ENCODE assay signal across 14 cellular contexts in the genomic region with DNA sequence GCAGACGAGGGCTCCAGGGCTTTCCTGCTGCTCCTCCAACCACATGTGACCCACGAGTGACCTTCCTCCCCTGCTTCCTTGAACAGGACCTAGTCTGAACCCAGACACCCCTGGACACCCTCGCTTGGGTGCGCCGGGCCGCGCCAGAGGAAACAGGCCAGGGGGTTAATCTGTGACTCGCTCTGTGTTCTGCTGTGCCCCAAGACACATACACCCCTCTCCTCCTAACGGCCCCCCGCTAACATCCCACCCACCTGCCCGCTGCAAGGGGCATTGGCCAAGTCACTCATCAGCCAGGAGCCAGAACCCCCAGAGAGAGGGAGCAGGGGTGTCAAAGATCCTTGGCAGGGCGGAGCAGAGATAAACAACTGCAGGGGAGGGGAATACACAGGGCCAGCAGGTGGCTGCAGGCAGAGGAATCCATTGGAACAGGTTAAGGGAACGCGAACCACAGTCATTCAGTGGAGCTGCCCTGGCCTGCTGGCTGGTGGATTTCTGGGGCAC. TPM values are rescaled to one million over a fixed set of nuclear protein-coding genes. Genes with fewer than 3 reads are reported as not detected.
DNase-seq lines count a peak whose midpoint lies in the region; ATAC-seq and TF ChIP-seq lines count a peak whose summit lies in the region.
"Had no signal": no experiment of that assay in that cellular context is flagged by ENCODE, and none has a peak within 500 bp of the region (broad histone marks: within the 10 kb centered on the region; RNA-seq: fewer than 3 reads in every experiment).

No MANE protein-coding gene starts in this region.

- H4K20me1 ChIP-seq in SK-N-SH (ENCODE audit: insufficient read depth), result peaks cover 87% of the 10 kb centered on the region

- TF ChIP-seq CTCF in SK-N-SH (IDR thresholded peaks at IDR 0.05) (no peak), thoracic aorta (IDR thresholded peaks at IDR 0.05) (no peak), glutamatergic neuron (IDR thresholded peaks at IDR 0.05; ENCODE audit: partially characterized antibody, unreplicated experiment) (no peak)

- no peak for TF ChIP-seq EP300 in SK-N-SH (IDR thresholded peaks at IDR 0.05; ENCODE audit: borderline replicate concordance in 1 of 2, low read depth in 1 of 2, low read length in 1 of 2)

- H3K36me3 ChIP-seq in SK-N-SH (replicated peaks in 1 of 2; ENCODE audit: control insufficient read depth in 1 of 2, insufficient read depth in 2 of 2, low read length in 1 of 2) (peaks cover 0 to 22% of the 10 kb centered on the region in 2 experiments), thoracic aorta (no peaks in the 10 kb centered on the region)

- DNase-seq in SK-N-SH, result peak; percentile 51
- DNase-seq in glomerular visceral epithelial cell (ENCODE audit: extremely low spot score), result peak; percentile 93
- peak; percentile 86 for DNase-seq in mesenteric fat pad (ENCODE audit: low spot score)
- DNase-seq in thoracic aorta (ENCODE audit: low spot score), result no peak
- DNase-seq in stimulated activated naive CD8-positive, alpha-beta T cell treated with anti-CD3 and anti-CD28 coated beads, Interleukin-15, amount 100 ng/mL, for 72 hours, result no peak
- DNase-seq in ureter (ENCODE audit: low spot score), result no peak
- no peak for DNase-seq in NCI-H748 treated with DMSO at 0.1 percent for 48 hours (lab: John Stamatoyannopoulos, UW)
- DNase-seq in glutamatergic neuron, result no peak
- DNase-seq: HCEC 1CT, hippocampal formation had no signal

- H3K4me1 ChIP-seq in SK-N-SH (ENCODE audit: control insufficient read depth in 1 of 2, insufficient read depth in 2 of 2, low read depth in 1 of 2, low read length in 1 of 2), result peaks cover 12 to 36% of the 10 kb centered on the region in 2 experiments; a peak in 2 of 4 replicates
- H3K4me1 ChIP-seq in thoracic aorta (ENCODE audit: control insufficient read depth in 1 of 2, low read depth in 2 of 2), result peaks cover 27 to 65% of the 10 kb centered on the region in 2 donors

- no peak overlapping the region for H3K4me3 Mint-ChIP-seq in stimulated activated naive CD8-positive, alpha-beta T cell treated with anti-CD3 and anti-CD28 coated beads, Interleukin-15, amount 100 ng/mL, for 72 hours
- H3K4me3 Mint-ChIP-seq in glutamatergic neuron (ENCODE audit: unreplicated experiment), result no peak overlapping the region
- H3K4me3 Mint-ChIP-seq: dendritic cell treated with granulocyte-macrophage colony-stimulating factor and Interleukin-4, amounts not matched to agents 40 ng/mL and 50 ng/mL, for 4 days; neural crest cell had no signal

- CTCF ChIA-PET in SK-N-SH (lab: Yijun Ruan, JAX), result interaction anchor here (0.7 to 3.6 kb wide), 6 partner anchors 18 to 313 kb away, joined by 3 to 12 read pairs (median 4); no protein-coding TSS in a partner anchor

- no peaks in the 10 kb centered on the region for H3K27me3 ChIP-seq in SK-N-SH (ENCODE audit: insufficient read depth)
- H3K27me3 ChIP-seq in thoracic aorta (replicated peaks; ENCODE audit: insufficient read depth), result no peaks in the 10 kb centered on the region

- peaks cover 18% of the 10 kb centered on the region for H3K27me3 Mint-ChIP-seq in stimulated activated naive CD8-positive, alpha-beta T cell treated with anti-CD3 and anti-CD28 coated beads, Interleukin-15, amount 100 ng/mL, for 72 hours
- peaks cover 3% of the 10 kb centered on the region for H3K27me3 Mint-ChIP-seq in glutamatergic neuron (ENCODE audit: unreplicated experiment)

- H3K4me3 ChIP-seq in SK-N-SH (ENCODE audit: low read depth in 2 of 2, low read length in 1 of 2), result no peak overlapping the region
- no peak overlapping the region for H3K4me3 ChIP-seq in thoracic aorta
- H3K4me3 ChIP-seq: K562 had no signal

- H3K9me3 Mint-ChIP-seq in stimulated activated naive CD8-positive, alpha-beta T cell treated with anti-CD3 and anti-CD28 coated beads, Interleukin-15, amount 100 ng/mL, for 72 hours, result peaks cover 0 to 2% of the 10 kb centered on the region in 2 donors
- no peaks in the 10 kb centered on the region for H3K9me3 Mint-ChIP-seq in glutamatergic neuron (ENCODE audit: unreplicated experiment)
- H3K9me3 Mint-ChIP-seq: activated T-helper 2 cell treated with anti-CD3 and anti-CD28 coated beads, Interferon-gamma antibody, Interleukin-2, Interleukin-4, amounts not matched to agents 10 μg/mL and 5 μg/mL and 100 μg/mL, durations not matched to agents 14 hours and 24 hours and 36 hours; dendritic cell treated with granulocyte-macrophage colony-stimulating factor and Interleukin-4, amounts not matched to agents 40 ng/mL and 50 ng/mL, for 4 days; neural crest cell had no signal

- H3K79me2 ChIP-seq in SK-N-SH (ENCODE audit: insufficient read depth), result peaks cover 77% of the 10 kb centered on the region

- 91% methylated on average over 14 of the region's 14 CpGs for WGBS in SK-N-SH (ENCODE audit: low lambda C conversion rate)

- H3F3A ChIP-seq in SK-N-SH (replicated peaks; ENCODE audit: insufficient read depth), result peaks cover 7% of the 10 kb centered on the region

- no peaks in the 10 kb centered on the region for H3K36me3 Mint-ChIP-seq in glutamatergic neuron (ENCODE audit: unreplicated experiment)

- H3K9me3 ChIP-seq in SK-N-SH, result no peaks in the 10 kb centered on the region
- H3K9me3 ChIP-seq in thoracic aorta, result no peaks in the 10 kb centered on the region

- POLR2A ChIA-PET in SK-N-SH (lab: Yijun Ruan, JAX), result no interaction called here

- no peak overlapping the region for H3K9ac ChIP-seq in SK-N-SH

- no peak for TF ChIP-seq RAD21 in SK-N-SH (IDR thresholded peaks at IDR 0.05; ENCODE audit: low read length)

- H3K27ac Mint-ChIP-seq in stimulated activated naive CD8-positive, alpha-beta T cell treated with anti-CD3 and anti-CD28 coated beads, Interleukin-15, amount 100 ng/mL, for 72 hours, result no peak overlapping the region
- no peak overlapping the region for H3K27ac Mint-ChIP-seq in glutamatergic neuron (ENCODE audit: unreplicated experiment)
- H3K27ac Mint-ChIP-seq: activated T-helper 2 cell treated with anti-CD3 and anti-CD28 coated beads, Interferon-gamma antibody, Interleukin-2, Interleukin-4, amounts not matched to agents 10 μg/mL and 5 μg/mL and 100 μg/mL, durations not matched to agents 14 hours and 24 hours and 36 hours; dendritic cell treated with granulocyte-macrophage colony-stimulating factor and Interleukin-4, amounts not matched to agents 40 ng/mL and 50 ng/mL, for 4 days had no signal

- no peak overlapping the region for H3K4me2 ChIP-seq in SK-N-SH

- no peak overlapping the region for H2AFZ ChIP-seq in SK-N-SH (ENCODE audit: low read depth)

- no peaks in the 10 kb centered on the region for H3K9me2 ChIP-seq in SK-N-SH

- ATAC-seq in thoracic aorta (ENCODE audit: insufficient number of reproducible peaks, low FRiP score, low read depth), result no peak
- no peak for ATAC-seq in stimulated activated naive CD8-positive, alpha-beta T cell treated with anti-CD3 and anti-CD28 coated beads, Interleukin-15, amount 100 ng/mL, for 72 hours
- ATAC-seq: K562 had no signal

- no peaks in the 10 kb centered on the region for H3K4me1 Mint-ChIP-seq in stimulated activated naive CD8-positive, alpha-beta T cell treated with anti-CD3 and anti-CD28 coated beads, Interleukin-15, amount 100 ng/mL, for 72 hours
- peaks cover 6% of the 10 kb centered on the region for H3K4me1 Mint-ChIP-seq in glutamatergic neuron (ENCODE audit: low read depth, unreplicated experiment)

- H3K27ac ChIP-seq in SK-N-SH (ENCODE audit: low read depth in 2 of 2, low read length in 1 of 2) (peak overlapping the region in 1 of 2 experiments; percentile 11; a peak in 1 of 4 replicates), thoracic aorta (peak overlapping the region; percentile 54 to 71)

TF ChIP-seq in SK-N-SH, 30 proteins besides CTCF, POLR2A, EP300 and RAD21 (continues in another document):
- no peak for TF ChIP-seq FOSL2 (IDR thresholded peaks at IDR 0.05; ENCODE audit: borderline replicate concordance, low read depth)
- no peak for TF ChIP-seq CHD2 (IDR thresholded peaks at IDR 0.05; ENCODE audit: low read length, partially characterized antibody)
- no peak for TF ChIP-seq NFIC (IDR thresholded peaks at IDR 0.05; ENCODE audit: borderline replicate concordance)
- no peak for TF ChIP-seq FOXJ3 (CRISPR knock-in tag; IDR thresholded peaks at IDR 0.05)
- TF ChIP-seq SMC3 (IDR thresholded peaks at IDR 0.05; ENCODE audit: low read depth, low read length), result no peak
- TF ChIP-seq GATA2 (CRISPR knock-in tag; IDR thresholded peaks at IDR 0.05), result no peak
- TF ChIP-seq, protein P1, sequence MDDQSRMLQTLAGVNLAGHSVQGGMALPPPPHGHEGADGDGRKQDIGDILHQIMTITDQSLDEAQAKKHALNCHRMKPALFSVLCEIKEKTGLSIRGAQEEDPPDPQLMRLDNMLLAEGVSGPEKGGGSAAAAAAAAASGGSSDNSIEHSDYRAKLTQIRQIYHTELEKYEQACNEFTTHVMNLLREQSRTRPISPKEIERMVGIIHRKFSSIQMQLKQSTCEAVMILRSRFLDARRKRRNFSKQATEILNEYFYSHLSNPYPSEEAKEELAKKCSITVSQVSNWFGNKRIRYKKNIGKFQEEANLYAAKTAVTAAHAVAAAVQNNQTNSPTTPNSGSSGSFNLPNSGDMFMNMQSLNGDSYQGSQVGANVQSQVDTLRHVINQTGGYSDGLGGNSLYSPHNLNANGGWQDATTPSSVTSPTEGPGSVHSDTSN (IDR thresholded peaks at IDR 0.05), result no peak
- TF ChIP-seq SIN3A (IDR thresholded peaks at IDR 0.05; ENCODE audit: borderline replicate concordance, low read depth, low read length), result no peak
- no peak for TF ChIP-seq RXRA (IDR thresholded peaks at IDR 0.05; ENCODE audit: borderline replicate concordance, low read depth)
- TF ChIP-seq USF1 (IDR thresholded peaks at IDR 0.05; ENCODE audit: borderline replicate concordance, low read depth), result no peak

RNA-seq across cellular contexts. Expression of gene TNS1, which starts 38.1 kb away (rescaled TPM):
- 10.5 and 12.1 TPM in 2 replicates for polyA plus RNA-seq in SK-N-SH (2012; rRNA removed)
- polyA plus RNA-seq in SK-N-SH (2012; cell fraction: cytosol; rRNA removed), result 7.1 and 10.2 TPM in 2 replicates
- 34.1 and 40.8 TPM in 2 replicates for polyA plus RNA-seq in SK-N-SH (2012; cell fraction: nucleus; rRNA removed)
- total RNA-seq in mesenteric fat pad, result 449 TPM
- 1,000 to 10,000 TPM; 1,836 to 2,296 TPM for total RNA-seq in thoracic aorta
- total RNA-seq in ureter, result 581 TPM
- 3.2 TPM for total RNA-seq in glutamatergic neuron (ENCODE audit: unreplicated experiment)

Comparison
In these comparisons a context has a peak if more than half of its experiments do, and no peak if none do; other contexts are left out.
1. DNase-seq: peak in SK-N-SH (single experiment), glomerular visceral epithelial cell (single experiment) and mesenteric fat pad (single experiment); none in thoracic aorta (single experiment), stimulated activated naive CD8-positive, alpha-beta T cell treated with anti-CD3 and anti-CD28 coated beads, Interleukin-15, amount 100 ng/mL, for 72 hours (0 of 2), ureter (single experiment), NCI-H748 treated with DMSO at 0.1 percent for 48 hours (single experiment) and glutamatergic neuron (single experiment).
2. RNA of gene TNS1, which starts 38.1 kb away (total RNA-seq): 1,836 to 2,296 TPM in thoracic aorta, 581 TPM in ureter (single experiment) and 449 TPM in mesenteric fat pad (single experiment); 3.2 TPM in glutamatergic neuron (single experiment); every median in the first group is over 100 times any median in the second.